ENCODE assay signal across 8 cellular contexts in genomic region chrX:15242899-15243555, GRCh38. TPM values are rescaled to one million over a fixed set of nuclear protein-coding genes. Genes with fewer than 3 reads are reported as not detected.
DNase-seq lines count a peak whose midpoint lies in the region; ATAC-seq and TF ChIP-seq lines count a peak whose summit lies in the region.

No MANE protein-coding gene starts in this region.

- intact Hi-C loops in OCI-LY7 (cut with micrococcal nuclease; ENCODE audit: unreplicated experiment), result loop anchor here (2.0 kb wide), 1 partner anchor 1204 kb away; no protein-coding TSS in a partner anchor

- H3K79me2 ChIP-seq in OCI-LY7 (ENCODE audit: insufficient read depth, low read depth, low read length), result no peaks in the 10 kb centered on the region

- no peaks in the 10 kb centered on the region for H3K4me1 ChIP-seq in OCI-LY7 (ENCODE audit: insufficient read depth, low read length, poor library complexity, severe bottlenecking)

- DNase-seq in EH (ENCODE audit: low read depth), result peak; percentile 53
- DNase-seq in HPDE6-E6E7 (ENCODE audit: extremely low spot score), result peak; percentile 25
- DNase-seq in OCI-LY7 (ENCODE audit: low spot score), result peak; percentile 20
- peak; percentile 27 for DNase-seq in amniotic stem cell (lab: John Stamatoyannopoulos, UW)
- DNase-seq in iPS-NIHi7 (ENCODE audit: extremely low spot score), result peak; percentile 43
- DNase-seq in stimulated activated CD4-positive, alpha-beta T cell treated with anti-CD3 and anti-CD28 coated beads, Interleukin-2, amount 100 ng/mL, for 4 hours (ENCODE audit: low read depth), result peak; percentile 32

- CTCF ChIA-PET in OCI-LY7 (lab: Charles Lee; ENCODE audit: unreplicated experiment), result no interaction called here

- H4K20me1 ChIP-seq in OCI-LY7 (ENCODE audit: insufficient read depth, low read length), result no peaks in the 10 kb centered on the region

- H3K27ac ChIP-seq in OCI-LY7 (ENCODE audit: low read depth, low read length, poor library complexity, severe bottlenecking), result no peak overlapping the region

- ATAC-seq in HG02678 (IDR thresholded peaks at IDR 0.05; ENCODE audit: unreplicated experiment) (no peak), HG02884 (IDR thresholded peaks at IDR 0.05; ENCODE audit: unreplicated experiment) (no peak)

- BruUV-seq in OCI-LY7 (replicated peaks; lab: Mats Ljungman, UMichigan), result no TSS peak

- TF ChIP-seq CTCF in OCI-LY7 (conservative IDR thresholded peaks at IDR 0.05; ENCODE audit: low read length), result peak; percentile 74

- no peaks in the 10 kb centered on the region for H3K9me3 ChIP-seq in OCI-LY7 (ENCODE audit: low read length)

- no peaks in the 10 kb centered on the region for H3K9me2 ChIP-seq in OCI-LY7 (ENCODE audit: insufficient read depth, low read length)

- no peak overlapping the region for H2AFZ ChIP-seq in OCI-LY7 (ENCODE audit: low read length)

- no peaks in the 10 kb centered on the region for H3K36me3 ChIP-seq in OCI-LY7 (ENCODE audit: insufficient read depth, low read length)

- H3K4me2 ChIP-seq in OCI-LY7 (ENCODE audit: low read length), result no peak overlapping the region

- H3K4me3 ChIP-seq in OCI-LY7 (ENCODE audit: low read depth, low read length, poor library complexity, severe bottlenecking), result no peak overlapping the region

- POLR2A ChIA-PET in OCI-LY7 (lab: Charles Lee), result no interaction called here

RNA-seq across cellular contexts. Expression of gene ASB9, which starts 26.9 kb away (rescaled TPM):
- not detected in 2 replicates for total RNA-seq in OCI-LY7 (2014; rRNA removed; shearing (Covaris generic))
- total RNA-seq in OCI-LY7 (2022), result not detected in 2 replicates
